In the genomic region with DNA sequence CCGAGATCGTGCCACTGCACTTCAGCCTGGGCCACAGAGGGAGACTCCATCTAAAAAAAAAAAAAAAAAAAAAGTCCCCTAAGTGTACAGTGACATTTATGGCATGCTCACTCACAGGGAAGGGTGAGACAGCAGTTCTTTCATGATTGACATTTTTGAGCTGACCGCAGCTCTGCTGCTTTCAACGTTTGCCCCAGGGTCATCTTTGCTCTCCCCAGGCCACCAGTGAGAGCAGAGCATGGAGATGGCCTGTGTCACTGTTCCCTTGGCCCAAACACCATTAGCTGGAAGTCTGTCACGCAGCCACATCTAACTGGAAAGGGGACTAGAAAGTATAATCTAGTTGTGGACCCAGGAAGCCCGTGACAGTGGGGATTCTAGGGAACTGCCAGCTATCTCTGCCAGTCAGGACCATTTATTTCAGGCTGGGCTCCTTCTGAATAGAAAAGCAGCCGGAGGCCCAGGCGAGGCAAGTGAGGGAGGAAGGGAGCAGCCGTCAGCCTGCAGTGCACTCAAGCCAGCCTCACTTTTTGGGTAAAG, we compare ENCODE assay signal across 19 cellular contexts.
A peak's percentile ranks its signal among the peaks of the same experiment; 100 is the strongest.
DNase-seq lines count a peak whose midpoint lies in the region; ATAC-seq, FAIRE-seq and TF ChIP-seq lines count a peak whose summit lies in the region.
"Had no signal": no experiment of that assay in that cellular context is flagged by ENCODE, and none has a peak within 500 bp of the region (broad histone marks: within the 10 kb centered on the region; RNA-seq: fewer than 3 reads in every experiment).

No MANE protein-coding gene starts in this region.

- H3K79me2 ChIP-seq in HepG2 (ENCODE audit: insufficient read depth, low read length), result no peaks in the 10 kb centered on the region

- 20% methylated on average over 9 of the region's 9 CpGs for WGBS in HepG2 (ENCODE audit: low lambda C conversion rate)
- WGBS in right lobe of liver (ENCODE audit: insufficient coverage, low coverage, low lambda C conversion rate, missing lambda C conversion rate), result 74% methylated on average over 5 of the region's 9 CpGs

- H3K9me3 ChIP-seq in HepG2 (ENCODE audit: low read length) (no peaks in the 10 kb centered on the region), right lobe of liver (no peaks in the 10 kb centered on the region)
- H3K9me3 ChIP-seq: BLaER1 treated with 17β-estradiol and CSF1 and Interleukin-3, amounts not matched to agents 10 nM and 100 nM had no signal

- H3K36me3 ChIP-seq in HepG2 (replicated peaks in 1 of 2; ENCODE audit: control insufficient read depth in 1 of 2, insufficient read depth in 2 of 2, low read length in 2 of 2), result no peaks in the 10 kb centered on the region
- H3K36me3 ChIP-seq in right lobe of liver, result no peaks in the 10 kb centered on the region
- H3K36me3 ChIP-seq: BLaER1 treated with 17β-estradiol and CSF1 and Interleukin-3, amounts not matched to agents 10 nM and 100 nM had no signal

- peak overlapping the region; percentile 53 for H3K4me2 ChIP-seq in HepG2 (ENCODE audit: low read depth, low read length)
- H3K4me2 ChIP-seq: BLaER1 treated with 17β-estradiol and CSF1 and Interleukin-3, amounts not matched to agents 10 nM and 100 nM had no signal

- no peak overlapping the region for H3K9ac ChIP-seq in HepG2 (ENCODE audit: insufficient read depth, low read depth, low read length)
- H3K9ac ChIP-seq: BLaER1 treated with 17β-estradiol and CSF1 and Interleukin-3, amounts not matched to agents 10 nM and 100 nM; GM23248 had no signal

- H2AFZ ChIP-seq in HepG2 (ENCODE audit: low read length), result peak overlapping the region; percentile 10
- H2AFZ ChIP-seq: GM23248 had no signal

- FAIRE-seq in HepG2 (lab: Jason Lieb, UNC), result no peak
- FAIRE-seq: GM12892, GM19239 had no signal

- TF ChIP-seq CTCF in HepG2 (CRISPR knock-in tag; IDR thresholded peaks at IDR 0.05) (no peak), right lobe of liver (IDR thresholded peaks at IDR 0.05) (no peak)

- H3K27me3 Mint-ChIP-seq in activated T-cell treated with anti-CD3 and anti-CD28 coated beads, Interleukin-2, amount 50 U/mL, for 72 hours (ENCODE audit: low read depth), result peaks cover 19% of the 10 kb centered on the region

- H3K4me1 Mint-ChIP-seq in activated T-cell treated with anti-CD3 and anti-CD28 coated beads, Interleukin-2, amount 50 U/mL, for 72 hours (ENCODE audit: low read depth), result no peaks in the 10 kb centered on the region

- no peak overlapping the region for H3K4me3 ChIP-seq in HepG2 (replicated peaks in 1 of 3; ENCODE audit: insufficient read depth in 1 of 3, low read depth in 2 of 3, low read length in 3 of 3)
- no peak overlapping the region for H3K4me3 ChIP-seq in right lobe of liver
- H3K4me3 ChIP-seq: BLaER1 treated with 17β-estradiol and CSF1 and Interleukin-3, amounts not matched to agents 10 nM and 100 nM; GM23248; SK-N-MC had no signal

- no peak for TF ChIP-seq RAD21 in HepG2 (CRISPR knock-in tag; IDR thresholded peaks at IDR 0.05)

- TF ChIP-seq EP300 in HepG2 (IDR thresholded peaks at IDR 0.05; ENCODE audit: low read depth in 2 of 2, low read length in 2 of 2) (no peak), HepG2 (CRISPR knock-in tag; IDR thresholded peaks at IDR 0.05; ENCODE audit: borderline replicate concordance) (no peak)

- in situ Hi-C loops in HepG2 (cut with HindIII; ENCODE audit: extremely low pct_ligation_motif_present, low pct_unique_long_range_greater_than_20kb), result no loop called here

- H3K27ac Mint-ChIP-seq in activated T-cell treated with anti-CD3 and anti-CD28 coated beads, Interleukin-2, amount 50 U/mL, for 72 hours, result no peak overlapping the region

- intact Hi-C loops in HepG2 (cut with micrococcal nuclease; ENCODE audit: unreplicated experiment) (no loop called here), right lobe of liver (cut with DNase I) (no loop called here), sciatic nerve (cut with DNase I) (no loop called here)

- H3K27me3 ChIP-seq in HepG2 (ENCODE audit: control insufficient read depth in 1 of 2, insufficient read depth in 2 of 2, low read length in 2 of 2) (no peaks in the 10 kb centered on the region; a peak in 1 of 5 replicates), right lobe of liver (no peaks in the 10 kb centered on the region)
- H3K27me3 ChIP-seq: BLaER1 treated with 17β-estradiol and CSF1 and Interleukin-3, amounts not matched to agents 10 nM and 100 nM had no signal

- POLR2A ChIA-PET in HepG2 (lab: Yijun Ruan, JAX), result no interaction called here

- BruUV-seq in HepG2 (replicated peaks; lab: Mats Ljungman, UMichigan), result no TSS peak

- H3K27ac ChIP-seq in HepG2 (ENCODE audit: extremely low read length, insufficient read depth, low read length), result no peak overlapping the region
- H3K27ac ChIP-seq in right lobe of liver, result no peak overlapping the region
- H3K27ac ChIP-seq: BLaER1 treated with 17β-estradiol and CSF1 and Interleukin-3, amounts not matched to agents 10 nM and 100 nM; GM23248; SK-N-MC had no signal

- no peaks in the 10 kb centered on the region for H4K20me1 ChIP-seq in HepG2 (ENCODE audit: insufficient read depth, low read length)
- H4K20me1 ChIP-seq: BLaER1 treated with 17β-estradiol and CSF1 and Interleukin-3, amounts not matched to agents 10 nM and 100 nM had no signal

- CTCF ChIA-PET in HepG2 (lab: Yijun Ruan, JAX; ENCODE audit: low intra/inter-chr PET ratio, low total read pairs), result no interaction called here

- no peaks in the 10 kb centered on the region for H3K36me3 Mint-ChIP-seq in activated T-cell treated with anti-CD3 and anti-CD28 coated beads, Interleukin-2, amount 50 U/mL, for 72 hours (ENCODE audit: insufficient read depth in 2 of 2)

- H3K9me3 Mint-ChIP-seq in activated T-cell treated with anti-CD3 and anti-CD28 coated beads, Interleukin-2, amount 50 U/mL, for 72 hours, result no peaks in the 10 kb centered on the region

- no peak overlapping the region for H3K4me3 Mint-ChIP-seq in activated T-cell treated with anti-CD3 and anti-CD28 coated beads, Interleukin-2, amount 50 U/mL, for 72 hours

- DNase-seq in HepG2 (ENCODE audit: low spot score), result peak; percentile 69
- no peak for DNase-seq in right lobe of liver
- peak; percentile 96 for DNase-seq in SW480 (ENCODE audit: low spot score)
- DNase-seq in islet precursor cell, result peak; percentile 92
- no peak for DNase-seq in activated T-cell treated with anti-CD3 and anti-CD28 coated beads, Interleukin-2, amount 50 U/mL, for 72 hours
- DNase-seq in sciatic nerve (ENCODE audit: low spot score), result no peak
- DNase-seq: DMS79 treated with DMSO at 0.1 percent for 48 hours, GDM1, GM23248, MM.1S, NCI-H187 treated with DMSO at 0.1 percent for 48 hours, NCI-H2171, NCI-H446 treated with DMSO at 0.1 percent for 48 hours had no signal

- peak; percentile 82 for ATAC-seq in HepG2
- no peak for ATAC-seq in right lobe of liver
- no peak for ATAC-seq in activated T-cell treated with anti-CD3 and anti-CD28 coated beads, Interleukin-2, amount 50 U/mL, for 72 hours (replicated peaks in 1 of 2)
- ATAC-seq in GM21515 (IDR thresholded peaks at IDR 0.05; ENCODE audit: unreplicated experiment), result no peak
- ATAC-seq in sciatic nerve, result no peak
- ATAC-seq in GM21390 (IDR thresholded peaks at IDR 0.05; ENCODE audit: unreplicated experiment), result no peak

- H3K4me1 ChIP-seq in HepG2 (ENCODE audit: insufficient read depth, low read length) (peaks cover 30% of the 10 kb centered on the region), right lobe of liver (no peaks in the 10 kb centered on the region)
- H3K4me1 ChIP-seq: BLaER1 treated with 17β-estradiol and CSF1 and Interleukin-3, amounts not matched to agents 10 nM and 100 nM had no signal

- TF ChIP-seq POLR2A in HepG2 (IDR thresholded peaks at IDR 0.05; ENCODE audit: insufficient read depth in 1 of 2, low read depth in 2 of 2, low read length in 2 of 2) (no peak), right lobe of liver (IDR thresholded peaks at IDR 0.05) (no peak)

TF ChIP-seq in HepG2, 621 proteins besides CTCF, POLR2A, EP300 and RAD21 (continues in another document):
- TF ChIP-seq GPN1 (CRISPR knock-in tag; IDR thresholded peaks at IDR 0.05; ENCODE audit: borderline replicate concordance) (no peak), ZNF160 (CRISPR knock-in tag; IDR thresholded peaks at IDR 0.05) (no peak), MAFF (IDR thresholded peaks at IDR 0.05; ENCODE audit: low read depth, low read length) (peak; percentile 5; the same call in 1 of the 2 replicates)
- TF ChIP-seq, protein P1, sequence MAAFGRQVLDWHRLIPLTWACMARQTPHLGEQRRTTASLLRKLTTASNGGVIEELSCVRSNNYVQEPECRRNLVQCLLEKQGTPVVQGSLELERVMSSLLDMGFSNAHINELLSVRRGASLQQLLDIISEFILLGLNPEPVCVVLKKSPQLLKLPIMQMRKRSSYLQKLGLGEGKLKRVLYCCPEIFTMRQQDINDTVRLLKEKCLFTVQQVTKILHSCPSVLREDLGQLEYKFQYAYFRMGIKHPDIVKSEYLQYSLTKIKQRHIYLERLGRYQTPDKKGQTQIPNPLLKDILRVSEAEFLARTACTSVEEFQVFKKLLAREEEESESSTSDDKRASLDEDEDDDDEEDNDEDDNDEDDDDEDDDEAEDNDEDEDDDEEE (CRISPR knock-in tag; IDR thresholded peaks at IDR 0.05), result no peak

Comparison
In these comparisons a context has a peak if more than half of its experiments do, and no peak if none do; other contexts are left out.
1. DNase-seq: peak in HepG2 (single experiment), SW480 (single experiment) and islet precursor cell (single experiment); none in right lobe of liver (0 of 3), activated T-cell treated with anti-CD3 and anti-CD28 coated beads, Interleukin-2, amount 50 U/mL, for 72 hours (0 of 2) and sciatic nerve (single experiment).